ENCODE assay signal across 24 cellular contexts in genomic region chr6:166050559-166050958, GRCh38.
DNase-seq lines count a peak whose midpoint lies in the region; ATAC-seq and TF ChIP-seq lines count a peak whose summit lies in the region.
"Had no signal": no experiment of that assay in that cellular context is flagged by ENCODE, and none has a peak within 500 bp of the region (broad histone marks: within the 10 kb centered on the region; RNA-seq: fewer than 3 reads in every experiment).

No MANE protein-coding gene starts in this region.

- H3K27me3 Mint-ChIP-seq in neural progenitor cell (ENCODE audit: insufficient read depth, low read depth), result no peaks in the 10 kb centered on the region

- no peak overlapping the region for H3K4me2 ChIP-seq in neural progenitor cell
- H3K4me2 ChIP-seq: KMS-11 had no signal

- peaks cover 40% of the 10 kb centered on the region for H3K9me3 ChIP-seq in NT2/D1 (ENCODE audit: insufficient read depth, low read length)
- peaks cover 22% of the 10 kb centered on the region for H3K9me3 ChIP-seq in neural progenitor cell (ENCODE audit: low read depth)

- H3K9ac ChIP-seq in NT2/D1 (ENCODE audit: insufficient read length, low read depth) (no peak overlapping the region), neural progenitor cell (no peak overlapping the region)
- H3K9ac ChIP-seq: KMS-11 had no signal

- ATAC-seq in Right ventricle myocardium superior (ENCODE audit: poor library complexity), result no peak
- ATAC-seq: CD8-positive, alpha-beta T cell; PC-3; SK-N-SH treated with all-trans-retinoic acid at 6 μM for 48 hours had no signal

- H3K4me3 Mint-ChIP-seq in neural progenitor cell, result no peak overlapping the region
- H3K4me3 Mint-ChIP-seq: B cell; CD8-positive, alpha-beta T cell; HFFc6 had no signal

- DNase-seq in H7, result peak; percentile 16
- DNase-seq in NT2/D1 (ENCODE audit: low read depth, low spot score), result peak; percentile 55
- peak; percentile 62 for DNase-seq in iPS DF 4.7 (ENCODE audit: extremely low read depth, low spot score)
- peak; percentile 64 for DNase-seq in neural progenitor cell (ENCODE audit: low spot score)
- DNase-seq in Right ventricle myocardium superior, result no peak
- DNase-seq in activated naive CD4-positive, alpha-beta T cell (lab: John Stamatoyannopoulos, UW), result no peak
- no peak for DNase-seq in COR-L47 (lab: John Stamatoyannopoulos, UW)
- DNase-seq: CD8-positive, alpha-beta T cell; DMS 273 treated with DMSO at 0.1 percent for 48 hours; DMS79 treated with DMSO at 0.1 percent for 48 hours; HFFc6; IMR-90; MM.1S; NCI-H2029; NCI-H2227 treated with DMSO at 0.1 percent for 48 hours; NCI-H510A; NCI-H69; PC-3; SJCRH30 had no signal

- H3K36me3 ChIP-seq in H7 (replicated peaks; ENCODE audit: control insufficient read depth, insufficient read depth, low read length) (no peaks in the 10 kb centered on the region), NT2/D1 (ENCODE audit: insufficient read depth, insufficient read length, low read length) (no peaks in the 10 kb centered on the region), neural progenitor cell (peaks cover 8% of the 10 kb centered on the region)
- H3K36me3 ChIP-seq: HAP-1, SJCRH30 had no signal

- H3K27ac ChIP-seq in neural progenitor cell, result no peak overlapping the region
- H3K27ac ChIP-seq: C4-2B, KMS-11, SJCRH30 had no signal

- H3K9me3 Mint-ChIP-seq in neural progenitor cell, result peaks cover 35% of the 10 kb centered on the region

- H3K79me2 ChIP-seq in neural progenitor cell (ENCODE audit: low read depth), result no peaks in the 10 kb centered on the region

- no peak overlapping the region for H3K27ac Mint-ChIP-seq in neural progenitor cell
- H3K27ac Mint-ChIP-seq: B cell; CD8-positive, alpha-beta T cell; HFFc6 had no signal

- TF ChIP-seq CTCF in neural progenitor cell (IDR thresholded peaks at IDR 0.05), result no peak

- peaks cover 5% of the 10 kb centered on the region for H3F3A ChIP-seq in neural progenitor cell (ENCODE audit: low read depth)

- H3K4me1 ChIP-seq in NT2/D1 (ENCODE audit: insufficient read depth, insufficient read length), result no peaks in the 10 kb centered on the region
- peaks cover 3% of the 10 kb centered on the region for H3K4me1 ChIP-seq in neural progenitor cell
- H3K4me1 ChIP-seq: SJCRH30 had no signal

- no peak overlapping the region for H2AFZ ChIP-seq in neural progenitor cell (replicated peaks)

- H4K20me1 ChIP-seq in neural progenitor cell (ENCODE audit: low read depth), result no peaks in the 10 kb centered on the region

- peaks cover 6% of the 10 kb centered on the region for H3K4me1 Mint-ChIP-seq in neural progenitor cell
- H3K4me1 Mint-ChIP-seq: B cell had no signal

- H3K4me3 ChIP-seq in H7 (ENCODE audit: insufficient read depth, low read depth, low read length) (no peak overlapping the region), NT2/D1 (ENCODE audit: insufficient read length, low read depth) (no peak overlapping the region), neural progenitor cell (no peak overlapping the region)
- H3K4me3 ChIP-seq: HAP-1, SJCRH30 had no signal

- H3K36me3 Mint-ChIP-seq in neural progenitor cell, result peaks cover 3% of the 10 kb centered on the region
- H3K36me3 Mint-ChIP-seq: CD8-positive, alpha-beta T cell had no signal

- H3K27me3 ChIP-seq in H7 (ENCODE audit: control insufficient read depth, insufficient read depth, low read length) (no peaks in the 10 kb centered on the region), NT2/D1 (ENCODE audit: insufficient read depth, insufficient read length) (no peaks in the 10 kb centered on the region), neural progenitor cell (no peaks in the 10 kb centered on the region)
- H3K27me3 ChIP-seq: SJCRH30 had no signal

- intact Hi-C loops in Right ventricle myocardium superior (cut with DNase I), result no loop called here

Comparison
In these comparisons a context has a peak if more than half of its experiments do, and no peak if none do; other contexts are left out.
1. DNase-seq: peak in H7 (single experiment), NT2/D1 (single experiment), iPS DF 4.7 (single experiment) and neural progenitor cell (single experiment); none in Right ventricle myocardium superior (single experiment), activated naive CD4-positive, alpha-beta T cell (0 of 4) and COR-L47 (single experiment).